8 cellular contexts compared by ENCODE assay signal in genomic region chr17:45061606-45062205, GRCh38. TPM values are rescaled to one million over a fixed set of nuclear protein-coding genes. Genes with fewer than 3 reads are reported as not detected.
DNase-seq lines count a peak whose midpoint lies in the region; ATAC-seq and TF ChIP-seq lines count a peak whose summit lies in the region.

No MANE protein-coding gene starts in this region.

- peak overlapping the region; percentile 99 for H3K27ac Mint-ChIP-seq in glutamatergic neuron (ENCODE audit: unreplicated experiment)

- DNase-seq in GM23248 (no peak), glutamatergic neuron (no peak), mucosa of gallbladder (ENCODE audit: low spot score) (no peak), activated gamma-delta T cell treated with Interleukin-2 at 50 U/mL for 16 hours (no peak), SHP77 treated with DMSO at 0.1 percent for 48 hours (lab: John Stamatoyannopoulos, UW) (no peak)

- peak overlapping the region; percentile 100 for H3K4me3 Mint-ChIP-seq in glutamatergic neuron (ENCODE audit: unreplicated experiment)

- H3K9ac ChIP-seq in GM23248: peak overlapping the region; percentile 92

- no peaks in the 10 kb centered on the region for H3K27me3 ChIP-seq in GM23248 (replicated peaks; ENCODE audit: insufficient read depth)

- in situ Hi-C loops in GM23248 (cut with MboI): no loop called here

- H3K9me2 ChIP-seq in GM23248 (ENCODE audit: insufficient read depth): no peaks in the 10 kb centered on the region

- H3K4me1 Mint-ChIP-seq in glutamatergic neuron (ENCODE audit: low read depth, unreplicated experiment): peaks cover 5% of the 10 kb centered on the region

- no peaks in the 10 kb centered on the region for H4K20me1 ChIP-seq in GM23248 (ENCODE audit: insufficient read depth)

- peaks cover 5% of the 10 kb centered on the region for H3K9me3 Mint-ChIP-seq in glutamatergic neuron (ENCODE audit: unreplicated experiment)

- H3K4me2 ChIP-seq in GM23248 (ENCODE audit: unreplicated experiment): peak overlapping the region; percentile 95

- TF ChIP-seq CTCF in WI38 (IDR thresholded peaks at IDR 0.05; ENCODE audit: low read depth, low read length) (no peak), glutamatergic neuron (IDR thresholded peaks at IDR 0.05; ENCODE audit: partially characterized antibody, unreplicated experiment) (no peak)

- H3K36me3 Mint-ChIP-seq in glutamatergic neuron (ENCODE audit: unreplicated experiment): no peaks in the 10 kb centered on the region

- no peaks in the 10 kb centered on the region for H3K36me3 ChIP-seq in GM23248 (ENCODE audit: low read depth)

- peaks cover 81% of the 10 kb centered on the region for H3K79me2 ChIP-seq in GM23248 (ENCODE audit: insufficient read depth)

- 6 to 8% methylated on average over 15 of the region's 15 CpGs for WGBS in GM23248 (ENCODE audit: low coverage in 1 of 2, low lambda C conversion rate in 2 of 2, missing lambda C conversion rate in 2 of 2), 2 experiments

- no peaks in the 10 kb centered on the region for H3F3A ChIP-seq in GM23248 (ENCODE audit: insufficient read depth)

- peaks cover 22% of the 10 kb centered on the region for H3K4me1 ChIP-seq in GM23248 (ENCODE audit: insufficient read depth)

- peak overlapping the region; percentile 77 for H2AFZ ChIP-seq in GM23248

- H3K4me3 ChIP-seq in GM23248 (peak overlapping the region; percentile 90), WI38 (ENCODE audit: low read depth, low read length) (peak overlapping the region; percentile 92), skin epidermis (peak overlapping the region; percentile 49 to 86 (median 74))

- no peak for ATAC-seq in HG03460 (IDR thresholded peaks at IDR 0.05; ENCODE audit: unreplicated experiment)

- no peaks in the 10 kb centered on the region for H3K27me3 Mint-ChIP-seq in glutamatergic neuron (ENCODE audit: unreplicated experiment)

- no peaks in the 10 kb centered on the region for H3K9me3 ChIP-seq in GM23248 (ENCODE audit: low read depth)

- H3K27ac ChIP-seq in GM23248: peak overlapping the region; percentile 80
- peak overlapping the region in 20 of 21 experiments; percentile 68 to 96 (median 90) for H3K27ac ChIP-seq in skin epidermis

RNA-seq across cellular contexts. Expression of gene NMT1, which starts 0.6 kb away (rescaled TPM):
- 59.4 and 61.8 TPM in 2 replicates for total RNA-seq in GM23248 (2014; rRNA removed; shearing (Covaris generic))
- polyA plus RNA-seq in GM23248 (2016; fragmentation: Nextera tagmentation; extraction: Ambion mirVana): 95.7 and 96.1 TPM in 2 replicates
- total RNA-seq in glutamatergic neuron (ENCODE audit: unreplicated experiment) (96.5 TPM), mucosa of gallbladder (109 TPM)

RNA-seq across cellular contexts. Expression of gene DCAKD, which starts 10.3 kb away (rescaled TPM):
- total RNA-seq in GM23248 (2014; rRNA removed; shearing (Covaris generic)): 37.1 and 45.8 TPM in 2 replicates
- polyA plus RNA-seq in GM23248 (2016; fragmentation: Nextera tagmentation; extraction: Ambion mirVana): 24.8 and 28.0 TPM in 2 replicates
- total RNA-seq in glutamatergic neuron (ENCODE audit: unreplicated experiment): 39.9 TPM
- 38.3 TPM for total RNA-seq in mucosa of gallbladder
